In the genomic region with DNA sequence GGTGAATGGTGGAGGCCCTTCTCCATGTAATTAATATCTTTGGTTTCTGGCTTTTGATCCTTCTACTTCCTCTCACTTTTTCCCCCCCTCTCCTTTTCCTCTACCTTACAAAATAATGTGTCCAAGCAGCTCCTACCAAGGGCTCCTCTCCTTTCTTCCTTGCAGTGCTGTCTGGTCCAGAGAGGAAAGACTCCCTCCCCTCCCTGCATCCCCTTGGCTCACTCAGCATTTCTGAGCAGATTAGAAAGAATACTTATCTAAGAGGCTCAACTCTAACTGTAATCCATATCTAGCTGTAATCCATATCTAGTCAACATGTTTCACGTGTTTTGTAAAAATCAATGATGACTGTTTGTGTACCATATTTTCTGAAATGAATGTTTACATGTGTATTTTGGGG, we compare ENCODE assay signal across 10 cellular contexts.
"Had no signal": no experiment of that assay in that cellular context is flagged by ENCODE, and none has a peak within 500 bp of the region (broad histone marks: within the 10 kb centered on the region; RNA-seq: fewer than 3 reads in every experiment).

No MANE protein-coding gene starts in this region.

- H3K4me3 Mint-ChIP-seq: activated CD8-positive, alpha-beta memory T cell treated with anti-CD3 and anti-CD28 coated beads, Interleukin-2, amount 10 ng/mL, durations not matched to agents 7 days and 5 days; activated naive CD8-positive, alpha-beta T cell treated with anti-CD3 and anti-CD28 coated beads, Interleukin-2, amount 10 ng/mL, durations not matched to agents 7 days and 5 days; activated T-cell treated with anti-CD3 and anti-CD28 coated beads, Interleukin-2, amount 50 U/mL, for 4 hours had no signal

- H3K9me3 ChIP-seq: body of pancreas, tibial artery had no signal

- H3K9me3 Mint-ChIP-seq: activated naive CD8-positive, alpha-beta T cell treated with anti-CD3 and anti-CD28 coated beads, Interleukin-2, amount 10 ng/mL, durations not matched to agents 7 days and 5 days; activated T-cell treated with anti-CD3 and anti-CD28 coated beads, Interleukin-2, amount 50 U/mL, for 4 hours had no signal

- H3K27me3 Mint-ChIP-seq: activated CD8-positive, alpha-beta memory T cell treated with anti-CD3 and anti-CD28 coated beads, Interleukin-2, amount 10 ng/mL, durations not matched to agents 7 days and 5 days; activated naive CD8-positive, alpha-beta T cell treated with anti-CD3 and anti-CD28 coated beads, Interleukin-2, amount 10 ng/mL, durations not matched to agents 7 days and 5 days had no signal

- H3K27ac ChIP-seq: body of pancreas, tibial artery had no signal

- DNase-seq: activated CD8-positive, alpha-beta memory T cell treated with anti-CD3 and anti-CD28 coated beads, Interleukin-2, amount 10 ng/mL, durations not matched to agents 7 days and 5 days; activated effector memory CD4-positive, alpha-beta T cell treated with anti-CD3 and anti-CD28 coated beads, Interleukin-2, amount 50 U/mL, for 16 hours; activated naive CD8-positive, alpha-beta T cell treated with anti-CD3 and anti-CD28 coated beads, Interleukin-2, amount 10 ng/mL, durations not matched to agents 7 days and 5 days; activated T-cell treated with anti-CD3 and anti-CD28 coated beads, Interleukin-2, amount 50 U/mL, for 4 hours; body of pancreas; caudate nucleus; retina; stimulated activated naive CD4-positive, alpha-beta T cell treated with Interleukin-2 at 50 U/mL for 16 hours; tibial artery had no signal

- ATAC-seq: activated CD4-positive, CD25-positive, alpha-beta regulatory T cell treated with anti-CD3 and anti-CD28 coated beads, Interleukin-2, amount 50 U/mL, for 24 hours; activated CD8-positive, alpha-beta memory T cell treated with anti-CD3 and anti-CD28 coated beads, Interleukin-2, amount 10 ng/mL, durations not matched to agents 7 days and 5 days; activated T-cell treated with anti-CD3 and anti-CD28 coated beads, Interleukin-2, amount 50 U/mL, for 4 hours; body of pancreas had no signal

- H3K27ac Mint-ChIP-seq: activated CD8-positive, alpha-beta memory T cell treated with anti-CD3 and anti-CD28 coated beads, Interleukin-2, amount 10 ng/mL, durations not matched to agents 7 days and 5 days; activated naive CD8-positive, alpha-beta T cell treated with anti-CD3 and anti-CD28 coated beads, Interleukin-2, amount 10 ng/mL, durations not matched to agents 7 days and 5 days had no signal
